Comparison of ENCODE assay signal across 8 cellular contexts in genomic region chr3:138609898-138610266, GRCh38. TPM values are rescaled to one million over a fixed set of nuclear protein-coding genes. Genes with fewer than 3 reads are reported as not detected.
DNase-seq lines count a peak whose midpoint lies in the region; ATAC-seq and TF ChIP-seq lines count a peak whose summit lies in the region.

No MANE protein-coding gene starts in this region.

- H3K9ac ChIP-seq in stomach smooth muscle (ENCODE audit: low read length in 2 of 2) = peak overlapping the region in 1 of 2 donors; percentile 92

- WGBS in gastroesophageal sphincter (ENCODE audit: low coverage in 1 of 2), 2 donors = 58 to 89% methylated on average over 3 to 6 of the region's 6 CpGs

- no peaks in the 10 kb centered on the region for H3K27me3 ChIP-seq in gastroesophageal sphincter
- H3K27me3 ChIP-seq in stomach smooth muscle (ENCODE audit: control insufficient read depth in 1 of 2, insufficient read depth in 2 of 2, low read length in 2 of 2) = no peaks in the 10 kb centered on the region

- DNase-seq in NCI-H82 (lab: John Stamatoyannopoulos, UW) (peak; percentile 61), NCI-H82 treated with DMSO at 0.1 percent for 48 hours (lab: John Stamatoyannopoulos, UW; ENCODE audit: unreplicated experiment) (no peak), T-helper 17 cell (no peak), SHP77 (lab: John Stamatoyannopoulos, UW) (no peak), activated gamma-delta T cell treated with Interleukin-2 at 50 U/mL for 16 hours (no peak)
- no peak for DNase-seq in NK-92 treated with Interleukin-12 subunit alpha and Interleukin-12 subunit beta, amount 100 ng/mL, for 24 hours (lab: John Stamatoyannopoulos, UW)

- H3K36me3 ChIP-seq in gastroesophageal sphincter = no peaks in the 10 kb centered on the region
- H3K36me3 ChIP-seq in stomach smooth muscle (ENCODE audit: control insufficient read depth in 2 of 2, insufficient read depth in 2 of 2, low read length in 2 of 2) = no peaks in the 10 kb centered on the region

- no peak for TF ChIP-seq POLR2A in gastroesophageal sphincter (IDR thresholded peaks at IDR 0.05)

- H3K9me3 ChIP-seq in T-helper 17 cell (ENCODE audit: control insufficient read depth, low read length, poor library complexity, severe bottlenecking) = no peaks in the 10 kb centered on the region
- no peaks in the 10 kb centered on the region for H3K9me3 ChIP-seq in gastroesophageal sphincter
- no peaks in the 10 kb centered on the region for H3K9me3 ChIP-seq in stomach smooth muscle (ENCODE audit: control insufficient read depth in 2 of 2, low read length in 2 of 2)

- H3K4me3 Mint-ChIP-seq in T-helper 17 cell = peak overlapping the region; percentile 86

- H3K4me1 Mint-ChIP-seq in T-helper 17 cell = peaks cover 11% of the 10 kb centered on the region

- ATAC-seq in T-helper 17 cell (no peak), gastroesophageal sphincter (no peak)

- TF ChIP-seq EP300 in gastroesophageal sphincter (IDR thresholded peaks at IDR 0.05) = no peak

- H3K4me3 ChIP-seq in gastroesophageal sphincter (peak overlapping the region; percentile 60 to 61), stomach smooth muscle (ENCODE audit: low read length in 2 of 2) (peak overlapping the region; percentile 87 to 91)

- no peaks in the 10 kb centered on the region for H3K36me3 Mint-ChIP-seq in T-helper 17 cell (ENCODE audit: low read depth)

- no peaks in the 10 kb centered on the region for H3K27me3 Mint-ChIP-seq in T-helper 17 cell

- H3K27ac ChIP-seq in gastroesophageal sphincter = peak overlapping the region; percentile 89 to 93 (median 90)
- H3K27ac ChIP-seq in stomach smooth muscle (ENCODE audit: low read length) = peak overlapping the region; percentile 96

- H3K27ac Mint-ChIP-seq in T-helper 17 cell = peak overlapping the region; percentile 93

- no peak for TF ChIP-seq CTCF in gastroesophageal sphincter (IDR thresholded peaks at IDR 0.05)

- H3K4me1 ChIP-seq in gastroesophageal sphincter (peaks cover 0 to 16% (median 0%) of the 10 kb centered on the region in 3 donors), stomach smooth muscle (ENCODE audit: control insufficient read depth, insufficient read depth, low read length) (peaks cover 10% of the 10 kb centered on the region)

RNA-seq across cellular contexts. Expression of gene FAIM, which starts 1.3 kb away (rescaled TPM):
- total RNA-seq in T-helper 17 cell = 1 to 10 TPM; 2.1 to 2.2 TPM
- 10 to 100 TPM; 12.6 to 21.3 (median 17.6) TPM for total RNA-seq in gastroesophageal sphincter

RNA-seq across cellular contexts. Expression of gene CEP70, which starts 15.8 kb away (rescaled TPM):
- 10 to 100 TPM; 10.7 to 16.6 TPM for total RNA-seq in T-helper 17 cell
- total RNA-seq in gastroesophageal sphincter = 10 to 100 TPM; 27.7 to 53.8 (median 43.5) TPM

Comparison
In these comparisons a context has a peak if more than half of its experiments do, and no peak if none do; other contexts are left out.
1. RNA of gene FAIM, which starts 1.3 kb away (total RNA-seq): 12.6 to 21.3 TPM in gastroesophageal sphincter; 2.1 to 2.2 TPM in T-helper 17 cell; every median in the first group is over 4 times any median in the second.